27 cellular contexts compared by ENCODE assay signal in the genomic region with DNA sequence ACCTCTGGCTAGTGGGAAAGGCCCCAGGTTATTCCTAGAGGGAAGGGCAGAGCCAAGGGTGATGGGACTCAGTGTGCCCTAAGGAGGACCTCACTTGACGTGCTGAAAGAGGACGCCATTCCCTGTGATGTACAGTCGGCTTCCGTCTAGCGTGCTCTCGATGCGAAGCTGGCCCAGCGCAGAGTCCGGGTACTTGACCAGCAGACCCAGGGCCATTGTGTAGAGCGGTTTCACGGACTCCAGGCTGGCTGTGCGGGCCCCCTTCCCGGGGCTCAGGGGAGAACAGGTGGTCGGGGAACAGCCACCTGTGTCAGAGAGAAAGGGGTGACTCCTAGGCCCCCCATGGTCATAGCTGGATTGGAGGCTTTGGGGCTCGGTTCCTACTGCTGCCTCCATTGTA. TPM values are rescaled to one million over a fixed set of nuclear protein-coding genes. Genes with fewer than 3 reads are reported as not detected.
"Had no signal": no experiment of that assay in that cellular context is flagged by ENCODE, and none has a peak within 500 bp of the region (broad histone marks: within the 10 kb centered on the region; RNA-seq: fewer than 3 reads in every experiment).

No MANE protein-coding gene starts in this region.

- H3K9me3 ChIP-seq: gastrocnemius medialis, mucosa of descending colon, psoas muscle, sigmoid colon, testis, tibial artery had no signal

- H3K4me1 ChIP-seq: gastrocnemius medialis, psoas muscle, sigmoid colon had no signal

- DNase-seq: effector CD8-positive, alpha-beta T cell; endodermal cell; foreskin fibroblast; gastrocnemius medialis; kidney; mesenchymal stem cell; mucosa of descending colon; naive B cell; psoas muscle; sigmoid colon; stimulated activated CD4-positive, alpha-beta T cell treated with anti-CD3 and anti-CD28 coated beads, Interleukin-4, amount 100 ng/mL, for 4 hours; stimulated activated naive CD8-positive, alpha-beta T cell treated with anti-CD3 and anti-CD28 coated beads, Interleukin-15, Interleukin-2, amounts not matched to agents 100 U/mL and 50 U/mL, for 24 hours; substantia nigra; testis had no signal

- ATAC-seq: esophagus mucosa; gastrocnemius medialis; left lobe of liver; mucosa of descending colon; natural killer cell treated with Interleukin-12 subunit alpha and Interleukin-12 subunit beta and Interleukin-15 and Interleukin-18, amount 100 ng/mL, for 72 hours; psoas muscle; right cardiac atrium; stimulated activated memory B cell treated with anti-CD40 and anti-IgM and Interleukin-4, amounts not matched to agents 10 μg/mL and 1 μg/mL and 100 μg/mL, for 72 hours; stimulated activated naive CD8-positive, alpha-beta T cell treated with anti-CD3 and anti-CD28 coated beads, Interleukin-15, Interleukin-2, amounts not matched to agents 100 U/mL and 50 U/mL, for 24 hours had no signal

- H3K36me3 ChIP-seq: gastrocnemius medialis, sigmoid colon, tibial artery had no signal

- H3K4me3 ChIP-seq: gastrocnemius medialis, mucosa of descending colon, psoas muscle, sigmoid colon, testis, tibial artery had no signal

- FAIRE-seq: colon, kidney, urothelium cell line had no signal

- H3K27me3 ChIP-seq: gastrocnemius medialis, sigmoid colon, testis, tibial artery had no signal

- H3K27ac ChIP-seq: epithelial cell of prostate, gastrocnemius medialis, psoas muscle, sigmoid colon, testis, tibial artery had no signal

RNA-seq across cellular contexts. Expression of gene KCTD19, which starts 27.3 kb away (rescaled TPM):
- total RNA-seq: esophagus mucosa, gastrocnemius medialis, left lobe of liver, lung microvascular endothelial cell, osteocyte, psoas muscle, skeletal muscle tissue had no signal
- polyA plus RNA-seq: liver had no signal

RNA-seq across cellular contexts. Expression of gene LRRC36, which starts 27.3 kb away (rescaled TPM):
- total RNA-seq: esophagus mucosa, gastrocnemius medialis, lung microvascular endothelial cell, osteocyte, psoas muscle, skeletal muscle tissue had no signal
- polyA plus RNA-seq: liver had no signal

RNA-seq across cellular contexts. Expression of gene SLC9A5, which starts 50.5 kb away (rescaled TPM):
- total RNA-seq: skeletal muscle tissue had no signal
